In the genomic region with DNA sequence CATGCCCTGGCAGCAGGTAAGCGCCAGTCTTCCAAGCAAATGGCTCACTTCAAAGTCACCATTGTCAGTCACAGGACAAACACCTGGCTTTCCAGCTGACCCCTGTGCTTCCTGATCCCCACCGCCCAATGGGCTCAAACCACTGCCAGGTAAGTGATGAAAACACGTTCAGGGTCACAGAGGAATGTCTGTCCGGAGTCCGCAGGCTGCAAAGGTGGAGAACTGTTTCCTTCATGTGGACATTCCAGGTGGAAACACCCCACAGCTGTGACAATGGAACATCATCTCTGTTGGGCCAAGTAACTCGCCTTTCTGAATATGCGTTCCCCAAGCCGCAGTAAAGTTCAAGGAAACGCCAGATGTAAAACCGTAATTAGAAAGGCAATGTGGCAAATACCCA, we compare ENCODE assay signal across 35 cellular contexts.
"Had no signal": no experiment of that assay in that cellular context is flagged by ENCODE, and none has a peak within 500 bp of the region (broad histone marks: within the 10 kb centered on the region; RNA-seq: fewer than 3 reads in every experiment).

No MANE protein-coding gene starts in this region.

- H3K9me3 ChIP-seq: MG63 had no signal

- H3K4me2 ChIP-seq: KMS-11 had no signal

- H3K36me3 ChIP-seq: MG63 had no signal

- H3K4me3 ChIP-seq: MG63 had no signal

- H3K9ac ChIP-seq: KMS-11 had no signal

- DNase-seq: Karpas-422, Kasumi-1, MG63, MM.1S, MV-4-11, NCI-H1048, NCI-H1092, NCI-H1092 treated with DMSO at 0.1 percent for 48 hours, NCI-H1105, NCI-H1105 treated with DMSO at 0.1 percent for 48 hours, NCI-H1417, NCI-H1417 treated with DMSO at 0.1 percent for 48 hours, NCI-H1436, NCI-H1436 treated with DMSO at 0.1 percent for 48 hours, NCI-H146, NCI-H1694, NCI-H1694 treated with DMSO at 0.1 percent for 48 hours, NCI-H187, NCI-H187 treated with DMSO at 0.1 percent for 48 hours, NCI-H1930, NCI-H2029, NCI-H2029 treated with DMSO at 0.1 percent for 48 hours, NCI-H2081, NCI-H2081 treated with DMSO at 0.1 percent for 48 hours, NCI-H2107, NCI-H2171, NCI-H2171 treated with DMSO at 0.1 percent for 48 hours, NCI-H2227 treated with DMSO at 0.1 percent for 48 hours, NCI-H226, NCI-H345, NCI-H446, NCI-H446 treated with DMSO at 0.1 percent for 48 hours, NCI-H510A, NCI-H510A treated with DMSO at 0.1 percent for 48 hours had no signal

- H3K27ac ChIP-seq: KMS-11 had no signal
